ENCODE assay signal across 8 cellular contexts in genomic region chr19:48795855-48796142, GRCh38. TPM values are rescaled to one million over a fixed set of nuclear protein-coding genes. Genes with fewer than 3 reads are reported as not detected.
A peak's percentile ranks its signal among the peaks of the same experiment; 100 is the strongest.
DNase-seq lines count a peak whose midpoint lies in the region; ATAC-seq and TF ChIP-seq lines count a peak whose summit lies in the region.

No MANE protein-coding gene starts in this region.

- 29% methylated on average over 2 of the region's 3 CpGs for WGBS in mammary epithelial cell (ENCODE audit: low coverage, missing lambda C conversion rate)
- WGBS in esophagus, 2 donors, result 51 to 66% methylated on average over 3 of the region's 3 CpGs

- no peaks in the 10 kb centered on the region for H3K79me2 ChIP-seq in mammary epithelial cell (ENCODE audit: insufficient read depth, low read length)

- no peaks in the 10 kb centered on the region for H3K27me3 ChIP-seq in mammary epithelial cell (ENCODE audit: insufficient read depth, low read length)
- no peaks in the 10 kb centered on the region for H3K27me3 ChIP-seq in esophagus (ENCODE audit: control insufficient read depth in 1 of 2, insufficient read depth in 2 of 2, low read length in 2 of 2)

- intact Hi-C loops in MCF 10A (cut with micrococcal nuclease), result loop anchor here (1.0 to 2.0 kb wide), 2 partner anchors 40 to 175 kb away; no protein-coding TSS in a partner anchor
- intact Hi-C loops in mammary epithelial cell (cut with micrococcal nuclease), result loop anchor here (1.0 kb wide), 3 partner anchors 16 to 176 kb away; partner anchors contain the start of gene BCAT2

- POLR2A ChIA-PET in MCF 10A (lab: Yijun Ruan, JAX), result interaction anchor here (0.7 to 3.4 kb wide), 9 partner anchors 11 to 150 kb away, joined by 3 to 32 read pairs (median 6); partner anchors contain the start of genes BCAT2, CA11, HSD17B14 and PPP1R15A

- H3K36me3 Mint-ChIP-seq in MCF 10A (ENCODE audit: insufficient read depth, unreplicated experiment), result peaks cover 11% of the 10 kb centered on the region
- no peaks in the 10 kb centered on the region for H3K36me3 Mint-ChIP-seq in neural crest cell (ENCODE audit: low read depth)

- DNase-seq in MCF 10A (ENCODE audit: unreplicated experiment) (no peak), mammary epithelial cell (no peak), neural crest cell (ENCODE audit: low read depth, low spot score) (no peak), NCI-H128 (lab: John Stamatoyannopoulos, UW; ENCODE audit: unreplicated experiment) (no peak), RKO (ENCODE audit: low spot score) (no peak), NCI-H1417 treated with DMSO at 0.1 percent for 48 hours (lab: John Stamatoyannopoulos, UW) (no peak)

- no peaks in the 10 kb centered on the region for H3K36me3 ChIP-seq in mammary epithelial cell (ENCODE audit: insufficient read depth, low read length)
- H3K36me3 ChIP-seq in esophagus (ENCODE audit: control insufficient read depth in 2 of 2, insufficient read depth in 2 of 2, low read length in 1 of 2), result peaks cover 0 to 11% of the 10 kb centered on the region in 2 donors

- H3K4me1 Mint-ChIP-seq in MCF 10A (ENCODE audit: insufficient read depth, unreplicated experiment) (peaks cover 6% of the 10 kb centered on the region), neural crest cell (peaks cover 24% of the 10 kb centered on the region)

- H3K27ac ChIP-seq in mammary epithelial cell (ENCODE audit: insufficient read depth, low read depth, low read length), result no peak overlapping the region
- H3K27ac ChIP-seq in esophagus (ENCODE audit: low read depth in 2 of 2, low read length in 1 of 2), result peak overlapping the region; percentile 86 to 94

- H3K9ac ChIP-seq in mammary epithelial cell (ENCODE audit: insufficient read depth, low read length), result no peak overlapping the region

- in situ Hi-C loops in mammary epithelial cell (cut with MboI; ENCODE audit: low sequenced_read_pairs in 2 of 2), result loop anchor here in 1 of 2 donors (25.0 kb wide), 2 partner anchors 167 to 417 kb away; partner anchors contain the start of genes BAX and FTL

- BruUV-seq in MCF 10A (replicated peaks; lab: Mats Ljungman, UMichigan) (no TSS peak), mammary epithelial cell (replicated peaks; lab: Mats Ljungman, UMichigan) (no TSS peak)

- H3K27ac Mint-ChIP-seq in MCF 10A (ENCODE audit: low read depth, unreplicated experiment), result peak overlapping the region; percentile 84
- peak overlapping the region; percentile 99 for H3K27ac Mint-ChIP-seq in neural crest cell (ENCODE audit: unreplicated experiment)

- H3K27me3 Mint-ChIP-seq in MCF 10A (ENCODE audit: insufficient read depth, unreplicated experiment) (no peaks in the 10 kb centered on the region), neural crest cell (ENCODE audit: low read depth) (no peaks in the 10 kb centered on the region)

- no peaks in the 10 kb centered on the region for H3K9me3 Mint-ChIP-seq in MCF 10A (ENCODE audit: unreplicated experiment)
- H3K9me3 Mint-ChIP-seq in neural crest cell, result no peaks in the 10 kb centered on the region

- H3K4me3 ChIP-seq in mammary epithelial cell (replicated peaks in 1 of 3; ENCODE audit: insufficient read depth in 1 of 3, low read depth in 2 of 3, low read length in 3 of 3), result no peak overlapping the region
- H3K4me3 ChIP-seq in esophagus (ENCODE audit: low read depth in 1 of 2, low read length in 2 of 2), result no peak overlapping the region

- H3K4me1 ChIP-seq in mammary epithelial cell (ENCODE audit: insufficient read depth, low read length) (peaks cover 24% of the 10 kb centered on the region), esophagus (ENCODE audit: control insufficient read depth in 2 of 2, insufficient read depth in 2 of 2, low read length in 1 of 2) (no peaks in the 10 kb centered on the region)

- no peak for ATAC-seq in GM19397 (IDR thresholded peaks at IDR 0.05; ENCODE audit: unreplicated experiment)

- H3K4me3 Mint-ChIP-seq in MCF 10A (ENCODE audit: unreplicated experiment) (no peak overlapping the region), neural crest cell (peak overlapping the region; percentile 95)

- H3K9me3 ChIP-seq in mammary epithelial cell (replicated peaks; ENCODE audit: insufficient read depth, low read length) (no peaks in the 10 kb centered on the region), esophagus (ENCODE audit: control insufficient read depth in 2 of 2, insufficient read depth in 1 of 2, low read depth in 1 of 2, low read length in 1 of 2) (no peaks in the 10 kb centered on the region)

- no peak for TF ChIP-seq CTCF in MCF 10A (IDR thresholded peaks at IDR 0.05; ENCODE audit: unreplicated experiment)
- no peak for TF ChIP-seq CTCF in mammary epithelial cell (conservative IDR thresholded peaks at IDR 0.05 in 1 of 2, IDR thresholded peaks at IDR 0.05 in 1 of 2; ENCODE audit: extremely low read depth in 1 of 2, insufficient read depth in 1 of 2, low read depth in 1 of 2, low read length in 2 of 2)
- no peak for TF ChIP-seq CTCF in neural crest cell (conservative IDR thresholded peaks at IDR 0.05)

- no peaks in the 10 kb centered on the region for H4K20me1 ChIP-seq in mammary epithelial cell (ENCODE audit: insufficient read depth, low read length)

- H2AFZ ChIP-seq in mammary epithelial cell (ENCODE audit: low read depth, low read length), result no peak overlapping the region

- CTCF ChIA-PET in MCF 10A (lab: Yijun Ruan, JAX) (interaction anchor here (0.5 to 11.9 kb wide), 26 partner anchors 9 to 435 kb away, joined by 3 to 337 read pairs (median 4); partner anchors contain the start of genes BCAT2, CA11 and HSD17B14), mammary epithelial cell (lab: Charles Lee; ENCODE audit: low non-redundant PET) (interaction anchor here (0.5 to 1.1 kb wide), 8 partner anchors 15 to 353 kb away, joined by 3 to 16 read pairs (median 5); partner anchors contain the start of genes BCAT2, GYS1 and HSD17B14)

- no peak overlapping the region for H3K4me2 ChIP-seq in mammary epithelial cell (ENCODE audit: insufficient read depth, low read depth, low read length)

- dilution Hi-C loops in mammary epithelial cell (cut with HindIII; ENCODE audit: low sequenced_read_pairs), result loop anchor here (5.0 to 10.0 kb wide), 4 partner anchors 73 to 431 kb away; partner anchors contain the start of genes FTL, NTN5, SYNGR4 and TMEM143

RNA-seq across cellular contexts. Expression of gene BCAT2, which starts 15.0 kb away (rescaled TPM):
- total RNA-seq in MCF 10A (2022) (40.7 and 48.2 TPM in 2 replicates), mammary epithelial cell (10 to 100 TPM; 32.2 to 44.6 TPM), neural crest cell (40.3 and 40.4 TPM in 2 replicates)
- polyA plus RNA-seq in mammary epithelial cell (43.9 TPM), esophagus (10 to 100 TPM; 21.9 to 31.4 TPM)
- 33.0 TPM for polyA minus RNA-seq in mammary epithelial cell

RNA-seq across cellular contexts. Expression of gene FGF21, which starts 40.5 kb away (rescaled TPM):
- total RNA-seq in MCF 10A (2022) (0.49 and 0.93 TPM in 2 replicates), mammary epithelial cell (not detected), neural crest cell (not detected in 2 replicates)
- polyA plus RNA-seq in mammary epithelial cell (not detected), esophagus (not detected)
- not detected for polyA minus RNA-seq in mammary epithelial cell

RNA-seq across cellular contexts. Expression of gene HSD17B14, which starts 40.5 kb away (rescaled TPM):
- total RNA-seq in MCF 10A (2022) (0.26 and 0.32 TPM in 2 replicates), mammary epithelial cell (1 to 10 TPM in 1 of 2 donors, not detected in 1; 3.0 TPM), neural crest cell (4.2 and 6.6 TPM in 2 replicates)
- polyA plus RNA-seq in mammary epithelial cell (0.29 TPM), esophagus (1 to 10 TPM; 2.2 to 3.4 TPM)
- not detected for polyA minus RNA-seq in mammary epithelial cell

RNA-seq across cellular contexts. Expression of gene FUT1, which starts 43.4 kb away (rescaled TPM):
- total RNA-seq in MCF 10A (2022) (10.5 and 14.7 TPM in 2 replicates), mammary epithelial cell (10 to 100 TPM; 13.9 to 15.2 TPM), neural crest cell (0.51 and 0.59 TPM in 2 replicates)
- polyA plus RNA-seq in mammary epithelial cell (6.4 TPM), esophagus (1 to 10 TPM; 1.1 to 2.4 TPM)
- 9.0 TPM for polyA minus RNA-seq in mammary epithelial cell

RNA-seq across cellular contexts. Expression of gene IZUMO1, which starts 49.1 kb away (rescaled TPM):
- total RNA-seq in MCF 10A (2022) (3.5 and 4.2 TPM in 2 replicates), mammary epithelial cell (1 to 10 TPM in 1 of 2 donors, under 1 TPM in 1; 0.50 to 7.8 TPM), neural crest cell (0.23 TPM in 1 of 2 replicates, not detected in the other)
- polyA plus RNA-seq in mammary epithelial cell (0.12 TPM), esophagus (under 1 TPM; 0.16 to 0.39 TPM)
- not detected for polyA minus RNA-seq in mammary epithelial cell
